1 cellular context compared by ENCODE assay signal in the genomic region with DNA sequence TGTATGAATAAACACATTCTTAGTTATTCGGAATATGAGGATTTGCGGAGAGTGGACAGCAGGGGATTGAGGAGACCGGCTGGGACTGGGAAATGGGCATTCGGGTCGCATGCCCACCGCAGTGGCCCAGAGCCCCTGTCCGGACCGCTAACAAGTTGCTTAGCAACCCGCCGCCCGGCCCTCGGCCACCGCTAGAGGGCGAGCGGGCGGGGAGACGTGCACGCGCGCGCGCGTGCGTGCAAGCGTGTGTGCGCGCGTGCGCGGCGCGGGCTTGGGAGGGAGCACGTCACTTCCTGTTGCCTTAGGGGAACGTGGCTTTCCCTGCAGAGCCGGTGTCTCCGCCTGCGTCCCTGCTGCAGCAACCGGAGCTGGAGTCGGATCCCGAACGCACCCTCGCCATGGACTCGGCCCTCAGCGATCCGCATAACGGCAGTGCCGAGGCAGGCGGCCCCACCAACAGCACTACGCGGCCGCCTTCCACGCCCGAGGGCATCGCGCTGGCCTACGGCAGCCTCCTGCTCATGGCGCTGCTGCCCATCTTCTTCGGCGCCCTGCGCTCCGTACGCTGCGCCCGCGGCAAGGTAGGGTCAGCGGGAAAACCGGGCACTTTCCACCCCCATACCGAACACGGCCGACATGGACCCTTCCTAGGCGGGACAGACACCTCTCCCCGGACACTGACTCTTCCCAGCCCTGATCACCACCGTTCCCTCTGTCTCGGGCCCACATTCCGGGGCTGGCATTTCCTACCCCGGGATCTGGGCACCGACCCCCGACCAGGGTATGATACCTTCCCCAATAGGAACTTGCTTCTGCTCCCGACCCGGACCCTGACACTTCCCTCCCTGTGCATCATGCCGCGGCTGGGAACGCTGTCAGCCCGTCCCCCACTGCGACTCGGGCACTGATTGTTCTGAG.
TF ChIP-seq lines count a peak whose summit lies in the region.

A gene with protein sequence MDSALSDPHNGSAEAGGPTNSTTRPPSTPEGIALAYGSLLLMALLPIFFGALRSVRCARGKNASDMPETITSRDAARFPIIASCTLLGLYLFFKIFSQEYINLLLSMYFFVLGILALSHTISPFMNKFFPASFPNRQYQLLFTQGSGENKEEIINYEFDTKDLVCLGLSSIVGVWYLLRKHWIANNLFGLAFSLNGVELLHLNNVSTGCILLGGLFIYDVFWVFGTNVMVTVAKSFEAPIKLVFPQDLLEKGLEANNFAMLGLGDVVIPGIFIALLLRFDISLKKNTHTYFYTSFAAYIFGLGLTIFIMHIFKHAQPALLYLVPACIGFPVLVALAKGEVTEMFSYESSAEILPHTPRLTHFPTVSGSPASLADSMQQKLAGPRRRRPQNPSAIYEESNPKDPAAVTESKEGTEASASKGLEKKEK (plus strand): TSS at position 289 of the 918 bp plus-strand sequence. CDS start 110 bp downstream, at position 399.

TF ChIP-seq in K562, 482 proteins besides CTCF, POLR2A, EP300 and RAD21 (continued from another document and continues in another):
- TF ChIP-seq, protein P1, sequence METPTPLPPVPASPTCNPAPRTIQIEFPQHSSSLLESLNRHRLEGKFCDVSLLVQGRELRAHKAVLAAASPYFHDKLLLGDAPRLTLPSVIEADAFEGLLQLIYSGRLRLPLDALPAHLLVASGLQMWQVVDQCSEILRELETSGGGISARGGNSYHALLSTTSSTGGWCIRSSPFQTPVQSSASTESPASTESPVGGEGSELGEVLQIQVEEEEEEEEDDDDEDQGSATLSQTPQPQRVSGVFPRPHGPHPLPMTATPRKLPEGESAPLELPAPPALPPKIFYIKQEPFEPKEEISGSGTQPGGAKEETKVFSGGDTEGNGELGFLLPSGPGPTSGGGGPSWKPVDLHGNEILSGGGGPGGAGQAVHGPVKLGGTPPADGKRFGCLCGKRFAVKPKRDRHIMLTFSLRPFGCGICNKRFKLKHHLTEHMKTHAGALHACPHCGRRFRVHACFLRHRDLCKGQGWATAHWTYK (CRISPR knock-in tag; IDR thresholded peaks at IDR 0.05), result peak; percentile 45; the same call in 1 of the 2 replicates
- TF ChIP-seq, protein P2, sequence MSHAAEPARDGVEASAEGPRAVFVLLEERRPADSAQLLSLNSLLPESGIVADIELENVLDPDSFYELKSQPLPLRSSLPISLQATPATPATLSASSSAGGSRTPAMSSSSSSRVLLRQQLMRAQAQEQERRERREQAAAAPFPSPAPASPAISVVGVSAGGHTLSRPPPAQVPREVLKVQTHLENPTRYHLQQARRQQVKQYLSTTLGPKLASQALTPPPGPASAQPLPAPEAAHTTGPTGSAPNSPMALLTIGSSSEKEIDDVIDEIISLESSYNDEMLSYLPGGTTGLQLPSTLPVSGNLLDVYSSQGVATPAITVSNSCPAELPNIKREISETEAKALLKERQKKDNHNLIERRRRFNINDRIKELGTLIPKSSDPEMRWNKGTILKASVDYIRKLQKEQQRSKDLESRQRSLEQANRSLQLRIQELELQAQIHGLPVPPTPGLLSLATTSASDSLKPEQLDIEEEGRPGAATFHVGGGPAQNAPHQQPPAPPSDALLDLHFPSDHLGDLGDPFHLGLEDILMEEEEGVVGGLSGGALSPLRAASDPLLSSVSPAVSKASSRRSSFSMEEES (CRISPR knock-in tag; IDR thresholded peaks at IDR 0.05), result no peak
- TF ChIP-seq LARP7 (IDR thresholded peaks at IDR 0.05), result no peak
- no peak for TF ChIP-seq ZNF274 (IDR thresholded peaks at IDR 0.05; ENCODE audit: borderline replicate concordance, low read depth, low read length)
- TF ChIP-seq, protein P3, sequence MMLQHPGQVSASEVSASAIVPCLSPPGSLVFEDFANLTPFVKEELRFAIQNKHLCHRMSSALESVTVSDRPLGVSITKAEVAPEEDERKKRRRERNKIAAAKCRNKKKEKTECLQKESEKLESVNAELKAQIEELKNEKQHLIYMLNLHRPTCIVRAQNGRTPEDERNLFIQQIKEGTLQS (IDR thresholded peaks at IDR 0.05), result no peak
- TF ChIP-seq, protein P3 (CRISPR knock-in tag; conservative IDR thresholded peaks at IDR 0.05), result no peak
- TF ChIP-seq, protein P4, sequence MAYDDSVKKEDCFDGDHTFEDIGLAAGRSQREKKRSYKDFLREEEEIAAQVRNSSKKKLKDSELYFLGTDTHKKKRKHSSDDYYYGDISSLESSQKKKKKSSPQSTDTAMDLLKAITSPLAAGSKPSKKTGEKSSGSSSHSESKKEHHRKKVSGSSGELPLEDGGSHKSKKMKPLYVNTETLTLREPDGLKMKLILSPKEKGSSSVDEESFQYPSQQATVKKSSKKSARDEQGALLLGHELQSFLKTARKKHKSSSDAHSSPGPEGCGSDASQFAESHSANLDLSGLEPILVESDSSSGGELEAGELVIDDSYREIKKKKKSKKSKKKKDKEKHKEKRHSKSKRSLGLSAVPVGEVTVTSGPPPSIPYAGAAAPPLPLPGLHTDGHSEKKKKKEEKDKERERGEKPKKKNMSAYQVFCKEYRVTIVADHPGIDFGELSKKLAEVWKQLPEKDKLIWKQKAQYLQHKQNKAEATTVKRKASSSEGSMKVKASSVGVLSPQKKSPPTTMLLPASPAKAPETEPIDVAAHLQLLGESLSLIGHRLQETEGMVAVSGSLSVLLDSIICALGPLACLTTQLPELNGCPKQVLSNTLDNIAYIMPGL (CRISPR knock-in tag; IDR thresholded peaks at IDR 0.05), result peak; percentile 84
- TF ChIP-seq ZNF76 (CRISPR knock-in tag; IDR thresholded peaks at IDR 0.05; ENCODE audit: borderline replicate concordance), result no peak; the same call in 1 of the 2 replicates
- TF ChIP-seq, protein P5, sequence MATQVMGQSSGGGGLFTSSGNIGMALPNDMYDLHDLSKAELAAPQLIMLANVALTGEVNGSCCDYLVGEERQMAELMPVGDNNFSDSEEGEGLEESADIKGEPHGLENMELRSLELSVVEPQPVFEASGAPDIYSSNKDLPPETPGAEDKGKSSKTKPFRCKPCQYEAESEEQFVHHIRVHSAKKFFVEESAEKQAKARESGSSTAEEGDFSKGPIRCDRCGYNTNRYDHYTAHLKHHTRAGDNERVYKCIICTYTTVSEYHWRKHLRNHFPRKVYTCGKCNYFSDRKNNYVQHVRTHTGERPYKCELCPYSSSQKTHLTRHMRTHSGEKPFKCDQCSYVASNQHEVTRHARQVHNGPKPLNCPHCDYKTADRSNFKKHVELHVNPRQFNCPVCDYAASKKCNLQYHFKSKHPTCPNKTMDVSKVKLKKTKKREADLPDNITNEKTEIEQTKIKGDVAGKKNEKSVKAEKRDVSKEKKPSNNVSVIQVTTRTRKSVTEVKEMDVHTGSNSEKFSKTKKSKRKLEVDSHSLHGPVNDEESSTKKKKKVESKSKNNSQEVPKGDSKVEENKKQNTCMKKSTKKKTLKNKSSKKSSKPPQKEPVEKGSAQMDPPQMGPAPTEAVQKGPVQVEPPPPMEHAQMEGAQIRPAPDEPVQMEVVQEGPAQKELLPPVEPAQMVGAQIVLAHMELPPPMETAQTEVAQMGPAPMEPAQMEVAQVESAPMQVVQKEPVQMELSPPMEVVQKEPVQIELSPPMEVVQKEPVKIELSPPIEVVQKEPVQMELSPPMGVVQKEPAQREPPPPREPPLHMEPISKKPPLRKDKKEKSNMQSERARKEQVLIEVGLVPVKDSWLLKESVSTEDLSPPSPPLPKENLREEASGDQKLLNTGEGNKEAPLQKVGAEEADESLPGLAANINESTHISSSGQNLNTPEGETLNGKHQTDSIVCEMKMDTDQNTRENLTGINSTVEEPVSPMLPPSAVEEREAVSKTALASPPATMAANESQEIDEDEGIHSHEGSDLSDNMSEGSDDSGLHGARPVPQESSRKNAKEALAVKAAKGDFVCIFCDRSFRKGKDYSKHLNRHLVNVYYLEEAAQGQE (CRISPR knock-in tag; IDR thresholded peaks at IDR 0.05; ENCODE audit: low read depth), result 0 out of 2 replicates have a peak, but pooled peaks have one; percentile 63
- TF ChIP-seq CBFB (CRISPR knock-in tag; IDR thresholded peaks at IDR 0.05), result peak; percentile 73; the same call in 1 of the 2 replicates
- peak; percentile 66; the same call in 1 of the 2 replicates for TF ChIP-seq GATAD2A (IDR thresholded peaks at IDR 0.05)
- no peak for TF ChIP-seq ZNF707 (CRISPR knock-in tag; conservative IDR thresholded peaks at IDR 0.05)
- TF ChIP-seq RBFOX2 (IDR thresholded peaks at IDR 0.05; ENCODE audit: low read depth, low read length), result peak; percentile 99
- TF ChIP-seq ZNF589 (CRISPR knock-in tag; IDR thresholded peaks at IDR 0.05; ENCODE audit: low read depth), result peak; percentile 95
- TF ChIP-seq, protein P6, sequence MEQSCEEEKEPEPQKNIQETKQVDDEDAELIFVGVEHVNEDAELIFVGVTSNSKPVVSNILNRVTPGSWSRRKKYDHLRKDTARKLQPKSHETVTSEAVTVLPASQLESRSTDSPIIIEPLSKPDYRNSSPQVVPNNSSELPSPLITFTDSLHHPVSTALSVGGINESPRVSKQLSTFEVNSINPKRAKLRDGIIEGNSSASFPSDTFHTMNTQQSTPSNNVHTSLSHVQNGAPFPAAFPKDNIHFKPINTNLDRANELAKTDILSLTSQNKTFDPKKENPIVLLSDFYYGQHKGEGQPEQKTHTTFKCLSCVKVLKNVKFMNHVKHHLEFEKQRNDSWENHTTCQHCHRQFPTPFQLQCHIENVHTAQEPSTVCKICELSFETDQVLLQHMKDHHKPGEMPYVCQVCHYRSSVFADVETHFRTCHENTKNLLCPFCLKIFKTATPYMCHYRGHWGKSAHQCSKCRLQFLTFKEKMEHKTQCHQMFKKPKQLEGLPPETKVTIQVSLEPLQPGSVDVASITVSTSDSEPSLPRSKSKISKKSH (CRISPR knock-in tag; IDR thresholded peaks at IDR 0.05), result no peak
- no peak for TF ChIP-seq ZSCAN29 (IDR thresholded peaks at IDR 0.05)
- no peak for TF ChIP-seq HDGF (IDR thresholded peaks at IDR 0.05)
- peak in 1 of 2 experiments; percentile 81; a peak in 2 of 4 replicates for TF ChIP-seq TEAD1 (CRISPR knock-in tag; IDR thresholded peaks at IDR 0.05)
- TF ChIP-seq, protein P7, sequence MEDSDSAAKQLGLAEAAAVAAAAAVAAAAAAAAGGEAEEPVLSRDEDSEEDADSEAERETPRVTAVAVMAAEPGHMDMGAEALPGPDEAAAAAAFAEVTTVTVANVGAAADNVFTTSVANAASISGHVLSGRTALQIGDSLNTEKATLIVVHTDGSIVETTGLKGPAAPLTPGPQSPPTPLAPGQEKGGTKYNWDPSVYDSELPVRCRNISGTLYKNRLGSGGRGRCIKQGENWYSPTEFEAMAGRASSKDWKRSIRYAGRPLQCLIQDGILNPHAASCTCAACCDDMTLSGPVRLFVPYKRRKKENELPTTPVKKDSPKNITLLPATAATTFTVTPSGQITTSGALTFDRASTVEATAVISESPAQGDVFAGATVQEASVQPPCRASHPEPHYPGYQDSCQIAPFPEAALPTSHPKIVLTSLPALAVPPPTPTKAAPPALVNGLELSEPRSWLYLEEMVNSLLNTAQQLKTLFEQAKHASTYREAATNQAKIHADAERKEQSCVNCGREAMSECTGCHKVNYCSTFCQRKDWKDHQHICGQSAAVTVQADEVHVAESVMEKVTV (CRISPR knock-in tag; IDR thresholded peaks at IDR 0.05), result no peak
- TF ChIP-seq, protein P8, sequence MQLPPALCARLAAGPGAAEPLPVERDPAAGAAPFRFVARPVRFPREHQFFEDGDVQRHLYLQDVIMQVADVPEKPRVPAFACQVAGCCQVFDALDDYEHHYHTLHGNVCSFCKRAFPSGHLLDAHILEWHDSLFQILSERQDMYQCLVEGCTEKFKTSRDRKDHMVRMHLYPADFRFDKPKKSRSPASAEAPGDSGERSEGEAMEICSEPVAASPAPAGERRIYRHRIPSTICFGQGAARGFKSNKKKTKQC (CRISPR knock-in tag; IDR thresholded peaks at IDR 0.05), result peak; percentile 72; the same call in 1 of the 2 replicates
- TF ChIP-seq, protein P9, sequence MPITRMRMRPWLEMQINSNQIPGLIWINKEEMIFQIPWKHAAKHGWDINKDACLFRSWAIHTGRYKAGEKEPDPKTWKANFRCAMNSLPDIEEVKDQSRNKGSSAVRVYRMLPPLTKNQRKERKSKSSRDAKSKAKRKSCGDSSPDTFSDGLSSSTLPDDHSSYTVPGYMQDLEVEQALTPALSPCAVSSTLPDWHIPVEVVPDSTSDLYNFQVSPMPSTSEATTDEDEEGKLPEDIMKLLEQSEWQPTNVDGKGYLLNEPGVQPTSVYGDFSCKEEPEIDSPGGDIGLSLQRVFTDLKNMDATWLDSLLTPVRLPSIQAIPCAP (CRISPR knock-in tag; IDR thresholded peaks at IDR 0.05; ENCODE audit: borderline replicate concordance), result no peak
- no peak for TF ChIP-seq HLTF (IDR thresholded peaks at IDR 0.05)
- TF ChIP-seq, protein P10, sequence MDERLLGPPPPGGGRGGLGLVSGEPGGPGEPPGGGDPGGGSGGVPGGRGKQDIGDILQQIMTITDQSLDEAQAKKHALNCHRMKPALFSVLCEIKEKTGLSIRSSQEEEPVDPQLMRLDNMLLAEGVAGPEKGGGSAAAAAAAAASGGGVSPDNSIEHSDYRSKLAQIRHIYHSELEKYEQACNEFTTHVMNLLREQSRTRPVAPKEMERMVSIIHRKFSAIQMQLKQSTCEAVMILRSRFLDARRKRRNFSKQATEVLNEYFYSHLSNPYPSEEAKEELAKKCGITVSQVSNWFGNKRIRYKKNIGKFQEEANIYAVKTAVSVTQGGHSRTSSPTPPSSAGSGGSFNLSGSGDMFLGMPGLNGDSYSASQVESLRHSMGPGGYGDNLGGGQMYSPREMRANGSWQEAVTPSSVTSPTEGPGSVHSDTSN (CRISPR knock-in tag; IDR thresholded peaks at IDR 0.05; ENCODE audit: low read depth), result 0 out of 2 replicates have a peak, but pooled peaks have one; percentile 17
- TF ChIP-seq, protein P10 (tag; conservative IDR thresholded peaks at IDR 0.05; ENCODE audit: low read depth), result no peak
- TF ChIP-seq, protein P11, sequence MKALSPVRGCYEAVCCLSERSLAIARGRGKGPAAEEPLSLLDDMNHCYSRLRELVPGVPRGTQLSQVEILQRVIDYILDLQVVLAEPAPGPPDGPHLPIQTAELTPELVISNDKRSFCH (CRISPR knock-in tag; IDR thresholded peaks at IDR 0.05), result no peak
- TF ChIP-seq, protein P11 (tag; IDR thresholded peaks at IDR 0.05), result peak; percentile 92
- TF ChIP-seq KLF6 (CRISPR knock-in tag; IDR thresholded peaks at IDR 0.05; ENCODE audit: borderline replicate concordance), result peak; percentile 41; the same call in 1 of the 2 replicates
- peak; percentile 99 for TF ChIP-seq ZNF197 (CRISPR knock-in tag; IDR thresholded peaks at IDR 0.05; ENCODE audit: low read depth)
